In genomic region chr5:59506285-59506877, GRCh38 we compare ENCODE assay signal across 8 cellular contexts.
A peak's percentile ranks its signal among the peaks of the same experiment; 100 is the strongest.
DNase-seq lines count a peak whose midpoint lies in the region; TF ChIP-seq lines count a peak whose summit lies in the region.

No MANE protein-coding gene starts in this region.

- peak; percentile 47 for TF ChIP-seq CTCF in OCI-LY1 (IDR thresholded peaks at IDR 0.05; ENCODE audit: low read length)
- TF ChIP-seq CTCF in esophagus squamous epithelium (IDR thresholded peaks at IDR 0.05) = peak in 5 of 6 experiments; percentile 27 to 69 (median 41)
- peak in 3 of 7 experiments; percentile 33 to 55 (median 43) for TF ChIP-seq CTCF in stomach (IDR thresholded peaks at IDR 0.05)

- no peaks in the 10 kb centered on the region for H3K9me3 Mint-ChIP-seq in activated CD4-positive, alpha-beta T cell treated with anti-CD3 and anti-CD28 coated beads, Interleukin-2, amount 10 ng/mL, durations not matched to agents 24 days and 14 days

- 48 to 58% methylated on average over 1 of the region's 1 CpG for WGBS in esophagus squamous epithelium, 2 donors
- 46 to 71% (median 64%) methylated on average over 1 of the region's 1 CpG for WGBS in stomach, 5 donors

- H4K20me1 ChIP-seq in OCI-LY1 (ENCODE audit: insufficient read depth, low read length) = no peaks in the 10 kb centered on the region

- no peak overlapping the region for H3K4me2 ChIP-seq in OCI-LY1 (ENCODE audit: low read length)

- TF ChIP-seq POLR2A in esophagus squamous epithelium (IDR thresholded peaks at IDR 0.05) = no peak
- no peak for TF ChIP-seq POLR2A in stomach (IDR thresholded peaks at IDR 0.05)

- peak; percentile 42 for DNase-seq in NCI-H510A treated with DMSO at 0.1 percent for 48 hours (lab: John Stamatoyannopoulos, UW)
- no peak for DNase-seq in NCI-H510A (lab: John Stamatoyannopoulos, UW)
- DNase-seq in esophagus squamous epithelium (lab: John Stamatoyannopoulos, UW) = no peak
- DNase-seq in superior temporal gyrus (ENCODE audit: extremely low spot score) = peak; percentile 64
- no peak for DNase-seq in activated gamma-delta T cell treated with Interleukin-2 at 50 U/mL for 16 hours
- no peak for DNase-seq in activated CD4-positive, alpha-beta T cell treated with anti-CD3 and anti-CD28 coated beads, Interleukin-2, amount 10 ng/mL, durations not matched to agents 24 days and 14 days
- no peak for DNase-seq in stomach

- no peaks in the 10 kb centered on the region for H3K4me1 Mint-ChIP-seq in activated CD4-positive, alpha-beta T cell treated with anti-CD3 and anti-CD28 coated beads, Interleukin-2, amount 10 ng/mL, durations not matched to agents 24 days and 14 days

- H3K4me1 ChIP-seq in OCI-LY1 (ENCODE audit: insufficient read depth, low read length, severe bottlenecking) (no peaks in the 10 kb centered on the region), esophagus squamous epithelium (no peaks in the 10 kb centered on the region), stomach (peaks cover 0 to 2% (median 0%) of the 10 kb centered on the region in 4 donors)

- no peaks in the 10 kb centered on the region for H3K9me2 ChIP-seq in OCI-LY1 (ENCODE audit: low read depth, low read length)

- no peak overlapping the region for H3K27ac Mint-ChIP-seq in activated CD4-positive, alpha-beta T cell treated with anti-CD3 and anti-CD28 coated beads, Interleukin-2, amount 10 ng/mL, durations not matched to agents 24 days and 14 days

- peaks cover 12% of the 10 kb centered on the region for H3K27me3 Mint-ChIP-seq in activated CD4-positive, alpha-beta T cell treated with anti-CD3 and anti-CD28 coated beads, Interleukin-2, amount 10 ng/mL, durations not matched to agents 24 days and 14 days

- H3K9ac ChIP-seq in OCI-LY1 (ENCODE audit: low read length) = no peak overlapping the region

- H3K27ac ChIP-seq in OCI-LY1 (ENCODE audit: low read depth, low read length, poor library complexity, severe bottlenecking) (no peak overlapping the region), esophagus squamous epithelium (no peak overlapping the region), stomach (no peak overlapping the region)

- TF ChIP-seq EP300 in stomach (IDR thresholded peaks at IDR 0.05) = no peak

- H2AFZ ChIP-seq in OCI-LY1 (ENCODE audit: low read length) = no peak overlapping the region

- H3K79me2 ChIP-seq in OCI-LY1 (ENCODE audit: insufficient read depth, low read length) = no peaks in the 10 kb centered on the region

- no peak overlapping the region for H3K4me3 ChIP-seq in OCI-LY1 (ENCODE audit: low read depth, low read length, poor library complexity, severe bottlenecking)
- H3K4me3 ChIP-seq in esophagus squamous epithelium = no peak overlapping the region
- H3K4me3 ChIP-seq in stomach = no peak overlapping the region

- intact Hi-C loops in esophagus squamous epithelium (cut with DNase I) (loop anchor here (10.0 kb wide), 2 partner anchors 168 to 298 kb away; no protein-coding TSS in a partner anchor), stomach (cut with DNase I; ENCODE audit: low total_unique reads) (no loop called here)
- intact Hi-C loops in activated CD4-positive, alpha-beta T cell treated with anti-CD3 and anti-CD28 coated beads, Interleukin-2, amount 10 ng/mL, durations not matched to agents 24 days and 14 days (cut with micrococcal nuclease) = loop anchor here (1.0 kb wide), 2 partner anchors 167 to 294 kb away; no protein-coding TSS in a partner anchor

- H3K4me3 Mint-ChIP-seq in activated CD4-positive, alpha-beta T cell treated with anti-CD3 and anti-CD28 coated beads, Interleukin-2, amount 10 ng/mL, durations not matched to agents 24 days and 14 days = no peak overlapping the region

- no peaks in the 10 kb centered on the region for H3K9me3 ChIP-seq in OCI-LY1 (ENCODE audit: low read length)
- H3K9me3 ChIP-seq in esophagus squamous epithelium = no peaks in the 10 kb centered on the region
- no peaks in the 10 kb centered on the region for H3K9me3 ChIP-seq in stomach

- no peaks in the 10 kb centered on the region for H3K36me3 Mint-ChIP-seq in activated CD4-positive, alpha-beta T cell treated with anti-CD3 and anti-CD28 coated beads, Interleukin-2, amount 10 ng/mL, durations not matched to agents 24 days and 14 days (ENCODE audit: low read depth)

- H3K27me3 ChIP-seq in OCI-LY1 (ENCODE audit: insufficient read depth, low read length) (no peaks in the 10 kb centered on the region), esophagus squamous epithelium (no peaks in the 10 kb centered on the region), stomach (no peaks in the 10 kb centered on the region)

- H3F3A ChIP-seq in OCI-LY1 (ENCODE audit: insufficient read depth, low read length) = no peaks in the 10 kb centered on the region

- H3K36me3 ChIP-seq in OCI-LY1 (ENCODE audit: insufficient read depth, low read length) (no peaks in the 10 kb centered on the region), esophagus squamous epithelium (no peaks in the 10 kb centered on the region), stomach (no peaks in the 10 kb centered on the region)

Comparison
In these comparisons a context has a peak if more than half of its experiments do, and no peak if none do; other contexts are left out.
1. DNase-seq: peak in NCI-H510A treated with DMSO at 0.1 percent for 48 hours (single experiment) and superior temporal gyrus (single experiment); none in NCI-H510A (single experiment), esophagus squamous epithelium (single experiment), activated gamma-delta T cell treated with Interleukin-2 at 50 U/mL for 16 hours (single experiment), activated CD4-positive, alpha-beta T cell treated with anti-CD3 and anti-CD28 coated beads, Interleukin-2, amount 10 ng/mL, durations not matched to agents 24 days and 14 days (single experiment) and stomach (single experiment).